ENCODE assay signal across 13 cellular contexts in genomic region chr3:30654269-30654668, GRCh38. TPM values are rescaled to one million over a fixed set of nuclear protein-coding genes. Genes with fewer than 3 reads are reported as not detected.
A peak's percentile ranks its signal among the peaks of the same experiment; 100 is the strongest.
DNase-seq lines count a peak whose midpoint lies in the region; ATAC-seq and TF ChIP-seq lines count a peak whose summit lies in the region.
"Had no signal": no experiment of that assay in that cellular context is flagged by ENCODE, and none has a peak within 500 bp of the region (broad histone marks: within the 10 kb centered on the region; RNA-seq: fewer than 3 reads in every experiment).

No MANE protein-coding gene starts in this region.

- CTCF ChIA-PET in activated CD4-positive, alpha-beta T cell treated with anti-CD3 and anti-CD28 coated beads, Interleukin-2, amount 10 ng/mL, durations not matched to agents 7 days and 5 days (lab: Charles Lee) = interaction anchor here (0.6 to 2.5 kb wide), 5 partner anchors 8 to 150 kb away, joined by 3 to 9 read pairs (median 4); no protein-coding TSS in a partner anchor

- H3K79me2 ChIP-seq in KMS-11 (ENCODE audit: insufficient read depth, low read depth) = no peaks in the 10 kb centered on the region

- H3K27ac Mint-ChIP-seq in activated CD4-positive, alpha-beta T cell treated with anti-CD3 and anti-CD28 coated beads, Interleukin-2, amount 10 ng/mL, durations not matched to agents 7 days and 5 days = peak overlapping the region; percentile 92

- WGBS in spleen, 5 donors = 60 to 77% (median 75%) methylated on average over 1 of the region's 1 CpG

- H2AFZ ChIP-seq in KMS-11 (ENCODE audit: low read depth) = no peak overlapping the region

- H3K9me3 Mint-ChIP-seq in activated CD4-positive, alpha-beta T cell treated with anti-CD3 and anti-CD28 coated beads, Interleukin-2, amount 10 ng/mL, durations not matched to agents 7 days and 5 days = no peaks in the 10 kb centered on the region
- H3K9me3 Mint-ChIP-seq: H9 had no signal

- H3K27me3 ChIP-seq in KMS-11 (ENCODE audit: insufficient read depth, low read depth) (no peaks in the 10 kb centered on the region), ascending aorta (no peaks in the 10 kb centered on the region), spleen (replicated peaks in 1 of 7) (no peaks in the 10 kb centered on the region)

- intact Hi-C loops in ascending aorta (cut with DNase I) (no loop called here), spleen (cut with DNase I; ENCODE audit: low total_unique reads) (no loop called here)

- H3K4me3 ChIP-seq in KMS-11 (IDR thresholded peaks at IDR 0.05; ENCODE audit: insufficient read depth, low read depth, low read length) = no peak overlapping the region
- H3K4me3 ChIP-seq in ascending aorta = no peak overlapping the region
- no peak overlapping the region for H3K4me3 ChIP-seq in spleen
- H3K4me3 ChIP-seq: A549, SK-N-MC had no signal

- TF ChIP-seq POLR2A in spleen (IDR thresholded peaks at IDR 0.05) = no peak

- H3K9me3 ChIP-seq in ascending aorta = no peaks in the 10 kb centered on the region
- H3K9me3 ChIP-seq in spleen = no peaks in the 10 kb centered on the region
- H3K9me3 ChIP-seq: A549 had no signal

- H3K4me1 ChIP-seq in KMS-11 (ENCODE audit: low read depth, poor library complexity, severe bottlenecking) (peaks cover 56% of the 10 kb centered on the region), ascending aorta (peaks cover 33 to 35% of the 10 kb centered on the region in 2 donors), spleen (peaks cover 73 to 100% (median 97%) of the 10 kb centered on the region in 6 donors)

- no peak for ATAC-seq in HG02981 (IDR thresholded peaks at IDR 0.05; ENCODE audit: unreplicated experiment)
- ATAC-seq: A549 had no signal

- H3K27me3 Mint-ChIP-seq in activated CD4-positive, alpha-beta T cell treated with anti-CD3 and anti-CD28 coated beads, Interleukin-2, amount 10 ng/mL, durations not matched to agents 7 days and 5 days = no peaks in the 10 kb centered on the region

- peak overlapping the region; percentile 33 for H3K4me2 ChIP-seq in KMS-11
- H3K4me2 ChIP-seq: A549 had no signal

- POLR2A ChIA-PET in activated CD4-positive, alpha-beta T cell treated with anti-CD3 and anti-CD28 coated beads, Interleukin-2, amount 10 ng/mL, durations not matched to agents 7 days and 5 days (lab: Charles Lee) = no interaction called here

- no peaks in the 10 kb centered on the region for H4K20me1 ChIP-seq in KMS-11 (ENCODE audit: insufficient read depth)

- TF ChIP-seq CTCF in KMS-11 (conservative IDR thresholded peaks at IDR 0.05; ENCODE audit: low read depth, low read length) (no peak), ascending aorta (IDR thresholded peaks at IDR 0.05) (no peak), spleen (IDR thresholded peaks at IDR 0.05 in 8 of 11, conservative IDR thresholded peaks at IDR 0.05 in 3 of 11) (no peak)

- H3K27ac ChIP-seq in KMS-11 = no peak overlapping the region
- H3K27ac ChIP-seq in ascending aorta = peak overlapping the region; percentile 27 to 65
- H3K27ac ChIP-seq in spleen = peak overlapping the region; percentile 65 to 100 (median 90)
- H3K27ac ChIP-seq: A549, SK-N-MC had no signal

- peaks cover 95% of the 10 kb centered on the region for H3K36me3 Mint-ChIP-seq in activated CD4-positive, alpha-beta T cell treated with anti-CD3 and anti-CD28 coated beads, Interleukin-2, amount 10 ng/mL, durations not matched to agents 7 days and 5 days (ENCODE audit: low read depth)

- H3K9ac ChIP-seq in KMS-11 = no peak overlapping the region

- peaks cover 98% of the 10 kb centered on the region for H3K4me1 Mint-ChIP-seq in activated CD4-positive, alpha-beta T cell treated with anti-CD3 and anti-CD28 coated beads, Interleukin-2, amount 10 ng/mL, durations not matched to agents 7 days and 5 days

- peak overlapping the region; percentile 62 for H3K4me3 Mint-ChIP-seq in activated CD4-positive, alpha-beta T cell treated with anti-CD3 and anti-CD28 coated beads, Interleukin-2, amount 10 ng/mL, durations not matched to agents 7 days and 5 days
- H3K4me3 Mint-ChIP-seq: H9 had no signal

- H3K36me3 ChIP-seq in KMS-11 (ENCODE audit: insufficient read depth) (no peaks in the 10 kb centered on the region), ascending aorta (peaks cover 40 to 87% of the 10 kb centered on the region in 2 donors), spleen (peaks cover 2 to 89% (median 58%) of the 10 kb centered on the region in 6 donors)

- DNase-seq in activated CD4-positive, alpha-beta T cell treated with anti-CD3 and anti-CD28 coated beads, Interleukin-2, amount 10 ng/mL, durations not matched to agents 7 days and 5 days = no peak
- no peak for DNase-seq in activated CD4-positive, alpha-beta T cell treated with anti-CD3 and anti-CD28 coated beads for 1 hour
- DNase-seq in ascending aorta (ENCODE audit: low spot score in 2 of 2) = no peak
- DNase-seq in spleen = no peak
- DNase-seq in occipital lobe (lab: John Stamatoyannopoulos, UW) = no peak
- no peak for DNase-seq in NCI-H1930 (lab: John Stamatoyannopoulos, UW)
- DNase-seq: glutamatergic neuron, H9, NCI-H2171 treated with DMSO at 0.1 percent for 48 hours had no signal

RNA-seq across cellular contexts. Expression of gene TGFBR2, which starts 47.9 kb away (rescaled TPM):
- total RNA-seq in activated CD4-positive, alpha-beta T cell treated with anti-CD3 and anti-CD28 coated beads, Interleukin-2, amount 10 ng/mL, durations not matched to agents 7 days and 5 days = 10 to 100 TPM; 74.4 to 77.8 TPM
- 343 TPM for total RNA-seq in ascending aorta
- total RNA-seq in spleen = 100 to 1,000 TPM; 163 to 322 (median 277) TPM
- polyA plus RNA-seq in spleen = 10 to 100 TPM; 18.2 to 45.6 (median 33.7) TPM
- total RNA-seq in occipital lobe = 5.8 TPM

Comparison
In these comparisons a context has a peak if more than half of its experiments do, and no peak if none do; other contexts are left out.
1. RNA of gene TGFBR2, which starts 47.9 kb away (total RNA-seq): 343 TPM in ascending aorta (single experiment), 163 to 322 TPM in spleen and 74.4 to 77.8 TPM in activated CD4-positive, alpha-beta T cell treated with anti-CD3 and anti-CD28 coated beads, Interleukin-2, amount 10 ng/mL, durations not matched to agents 7 days and 5 days; 5.8 TPM in occipital lobe (single experiment); every median in the first group is over 10 times any median in the second.